ENCODE assay signal across 19 cellular contexts in the genomic region with DNA sequence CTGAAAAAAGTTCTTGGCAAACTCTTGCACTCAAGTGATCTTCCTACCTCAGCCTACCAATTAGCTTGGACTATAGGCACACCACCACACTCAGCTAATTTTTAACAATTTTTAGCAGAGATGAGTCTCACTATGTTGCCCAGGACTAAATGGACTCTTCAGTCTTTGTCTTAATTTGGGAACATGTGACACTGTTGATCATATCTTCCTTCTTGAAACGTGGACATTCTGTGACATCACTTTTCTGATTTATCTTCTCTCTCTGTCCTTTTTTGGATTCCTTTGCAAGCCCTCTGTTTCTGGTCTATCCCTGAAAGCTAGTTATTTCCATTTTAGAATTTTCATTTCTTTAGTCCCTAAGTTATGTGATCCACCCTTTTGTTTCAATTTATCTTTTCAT.
"Had no signal": no experiment of that assay in that cellular context is flagged by ENCODE, and none has a peak within 500 bp of the region (broad histone marks: within the 10 kb centered on the region; RNA-seq: fewer than 3 reads in every experiment).

No MANE protein-coding gene starts in this region.

- H3K4me3 Mint-ChIP-seq: activated CD4-positive, alpha-beta T cell treated with anti-CD3 and anti-CD28 coated beads, Interleukin-2, amount 10 ng/mL, durations not matched to agents 7 days and 5 days; activated T-cell treated with anti-CD3 and anti-CD28 coated beads, Interleukin-2, amount 50 U/mL, for 4 hours; nephron progenitor cell; stimulated activated naive B cell treated with anti-CD40 and anti-IgM and Interleukin-4, amounts not matched to agents 10 μg/mL and 1 μg/mL and 100 μg/mL, for 72 hours; T-cell had no signal

- H3K9me3 Mint-ChIP-seq: activated CD4-positive, alpha-beta T cell treated with anti-CD3 and anti-CD28 coated beads, Interleukin-2, amount 10 ng/mL, durations not matched to agents 7 days and 5 days; activated T-cell treated with anti-CD3 and anti-CD28 coated beads, Interleukin-2, amount 50 U/mL, for 4 hours; nephron progenitor cell; stimulated activated naive B cell treated with anti-CD40 and anti-IgM and Interleukin-4, amounts not matched to agents 10 μg/mL and 1 μg/mL and 100 μg/mL, for 72 hours; T-cell had no signal

- H3K36me3 Mint-ChIP-seq: T-cell had no signal

- ATAC-seq: activated T-cell treated with anti-CD3 and anti-CD28 coated beads, Interleukin-2, amount 50 U/mL, for 4 hours; foreskin keratinocyte; left lobe of liver; sciatic nerve; stimulated activated naive B cell treated with anti-CD40 and anti-IgM and Interleukin-4, amounts not matched to agents 10 μg/mL and 1 μg/mL and 100 μg/mL, for 72 hours; T-cell had no signal

- H3K4me1 ChIP-seq: breast epithelium, suprapubic skin had no signal

- H3K9me3 ChIP-seq: breast epithelium, spleen, suprapubic skin, upper lobe of left lung had no signal

- FAIRE-seq: islet of Langerhans had no signal

- H3K36me3 ChIP-seq: breast epithelium, suprapubic skin, WERI-Rb-1 had no signal

- H3K27ac ChIP-seq: breast epithelium, foreskin keratinocyte, SK-N-MC, spleen, suprapubic skin, upper lobe of left lung, WERI-Rb-1 had no signal

- H3K27me3 ChIP-seq: breast epithelium, foreskin keratinocyte, spleen, suprapubic skin, upper lobe of left lung had no signal

- H3K4me3 ChIP-seq: breast epithelium, SK-N-MC, spleen, suprapubic skin, upper lobe of left lung had no signal

- H3K27me3 Mint-ChIP-seq: activated CD4-positive, alpha-beta T cell treated with anti-CD3 and anti-CD28 coated beads, Interleukin-2, amount 10 ng/mL, durations not matched to agents 7 days and 5 days; stimulated activated naive B cell treated with anti-CD40 and anti-IgM and Interleukin-4, amounts not matched to agents 10 μg/mL and 1 μg/mL and 100 μg/mL, for 72 hours; T-cell had no signal

- H3K27ac Mint-ChIP-seq: activated CD4-positive, alpha-beta T cell treated with anti-CD3 and anti-CD28 coated beads, Interleukin-2, amount 10 ng/mL, durations not matched to agents 7 days and 5 days; nephron progenitor cell; stimulated activated naive B cell treated with anti-CD40 and anti-IgM and Interleukin-4, amounts not matched to agents 10 μg/mL and 1 μg/mL and 100 μg/mL, for 72 hours had no signal

- DNase-seq: activated CD4-positive, alpha-beta T cell treated with anti-CD3 and anti-CD28 coated beads, Interleukin-2, amount 10 ng/mL, durations not matched to agents 7 days and 5 days; activated CD8-positive, alpha-beta memory T cell treated with anti-CD3 and anti-CD28 coated beads for 24 hours; activated naive CD4-positive, alpha-beta T cell treated with anti-CD3 and anti-CD28 coated beads, Interleukin-2, amount 50 U/mL, for 16 hours; activated T-cell treated with anti-CD3 and anti-CD28 coated beads, Interleukin-2, amount 50 U/mL, for 4 hours; foreskin keratinocyte; head of caudate nucleus; nephron progenitor cell; spleen; stimulated activated CD4-positive, alpha-beta T cell treated with anti-CD3 and anti-CD28 coated beads, Interleukin-1b, Interleukin-23, amount 100 ng/mL, for 48 hours; stimulated activated naive B cell treated with anti-CD40 and anti-IgM and Interleukin-4, amounts not matched to agents 10 μg/mL and 1 μg/mL and 100 μg/mL, for 72 hours; T-cell; upper lobe of left lung; WERI-Rb-1 had no signal
